Comparison of ENCODE assay signal across 1 cellular context in the genomic region with DNA sequence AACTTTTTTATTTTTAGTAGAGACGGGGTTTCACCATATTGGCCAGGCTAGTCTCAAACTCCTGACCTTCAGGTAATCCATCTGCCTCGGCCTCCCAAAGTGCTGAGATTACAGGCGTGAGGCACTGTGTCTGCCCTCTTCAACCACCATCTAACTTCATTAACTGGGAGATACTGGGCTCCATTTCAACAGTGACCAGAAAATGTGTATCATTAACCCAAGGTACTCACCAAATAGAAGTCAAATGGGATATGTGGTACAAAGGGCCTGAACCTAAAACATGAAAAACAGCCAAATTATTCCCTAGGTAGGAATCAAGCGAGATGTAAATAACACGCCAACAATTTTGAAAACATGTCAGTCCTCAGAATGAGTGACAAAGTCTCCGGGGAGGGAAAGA.
TF ChIP-seq lines count a peak whose summit lies in the region.

No MANE protein-coding gene starts in this region.

TF ChIP-seq in HepG2, 621 proteins besides CTCF, POLR2A, EP300 and RAD21:
- no peak for TF ChIP-seq ZNF841 (CRISPR knock-in tag; IDR thresholded peaks at IDR 0.05; ENCODE audit: borderline replicate concordance)
- no peak for TF ChIP-seq ZNF644 (CRISPR knock-in tag; IDR thresholded peaks at IDR 0.05; ENCODE audit: low read depth)
- TF ChIP-seq, protein P1, sequence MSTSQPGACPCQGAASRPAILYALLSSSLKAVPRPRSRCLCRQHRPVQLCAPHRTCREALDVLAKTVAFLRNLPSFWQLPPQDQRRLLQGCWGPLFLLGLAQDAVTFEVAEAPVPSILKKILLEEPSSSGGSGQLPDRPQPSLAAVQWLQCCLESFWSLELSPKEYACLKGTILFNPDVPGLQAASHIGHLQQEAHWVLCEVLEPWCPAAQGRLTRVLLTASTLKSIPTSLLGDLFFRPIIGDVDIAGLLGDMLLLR (CRISPR knock-in tag; IDR thresholded peaks at IDR 0.05) = no peak
- TF ChIP-seq BCL6 (CRISPR knock-in tag; IDR thresholded peaks at IDR 0.05) = no peak
